In the genomic region with DNA sequence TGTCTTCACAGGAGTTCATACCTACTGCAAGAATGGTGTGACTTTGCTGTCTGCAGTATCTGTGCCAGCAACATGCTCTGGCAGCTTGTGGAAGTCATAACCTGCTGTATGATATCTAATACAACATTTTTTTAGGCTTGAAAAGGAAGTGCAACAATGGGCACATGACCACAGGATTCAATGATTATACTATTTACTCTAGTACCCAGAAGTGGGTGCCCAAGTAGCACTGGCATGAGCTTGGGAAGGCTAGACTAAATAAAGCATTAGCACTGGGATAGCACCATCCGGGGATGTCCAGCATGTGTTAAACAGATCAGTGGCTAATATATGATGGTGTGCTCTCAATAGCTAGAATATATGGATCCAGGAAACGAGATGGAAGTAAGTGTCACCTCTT, we compare ENCODE assay signal across 28 cellular contexts.
"Had no signal": no experiment of that assay in that cellular context is flagged by ENCODE, and none has a peak within 500 bp of the region (broad histone marks: within the 10 kb centered on the region; RNA-seq: fewer than 3 reads in every experiment).

No MANE protein-coding gene starts in this region.

- H3K4me1 Mint-ChIP-seq: activated CD4-positive, alpha-beta memory T cell treated with anti-CD3 and anti-CD28 coated beads, Interleukin-2, amount 10 ng/mL, durations not matched to agents 7 days and 5 days; activated CD4-positive, alpha-beta T cell treated with anti-CD3 and anti-CD28 coated beads, Interleukin-2, amount 10 ng/mL, durations not matched to agents 7 days and 5 days; activated T-helper 17 cell treated with anti-CD3 and anti-CD28 coated beads, Interleukin-2, amount 50 U/mL, for 72 hours; T-cell had no signal

- H3K4me3 ChIP-seq: MG63, SK-N-MC had no signal

- H3K9me3 Mint-ChIP-seq: activated CD4-positive, alpha-beta memory T cell treated with anti-CD3 and anti-CD28 coated beads, Interleukin-2, amount 10 ng/mL, durations not matched to agents 7 days and 5 days; activated CD4-positive, alpha-beta T cell treated with anti-CD3 and anti-CD28 coated beads, Interleukin-2, amount 10 ng/mL, durations not matched to agents 7 days and 5 days; activated naive CD4-positive, alpha-beta T cell treated with anti-CD3 and anti-CD28 coated beads for 36 hours; activated T-helper 17 cell treated with anti-CD3 and anti-CD28 coated beads, Interleukin-2, amount 50 U/mL, for 72 hours; T-cell had no signal

- H3K4me3 Mint-ChIP-seq: activated CD4-positive, alpha-beta memory T cell treated with anti-CD3 and anti-CD28 coated beads, Interleukin-2, amount 10 ng/mL, durations not matched to agents 7 days and 5 days; activated CD4-positive, alpha-beta T cell treated with anti-CD3 and anti-CD28 coated beads, Interleukin-2, amount 10 ng/mL, durations not matched to agents 7 days and 5 days; activated naive CD4-positive, alpha-beta T cell treated with anti-CD3 and anti-CD28 coated beads for 36 hours; activated naive CD8-positive, alpha-beta T cell; activated T-helper 17 cell treated with anti-CD3 and anti-CD28 coated beads, Interleukin-2, amount 50 U/mL, for 72 hours; T-cell had no signal

- H3K36me3 ChIP-seq: MG63 had no signal

- H3K36me3 Mint-ChIP-seq: activated naive CD8-positive, alpha-beta T cell; T-cell had no signal

- H3K27me3 Mint-ChIP-seq: activated CD4-positive, alpha-beta T cell treated with anti-CD3 and anti-CD28 coated beads, Interleukin-2, amount 10 ng/mL, durations not matched to agents 7 days and 5 days; activated naive CD8-positive, alpha-beta T cell had no signal

- DNase-seq: activated CD4-positive, alpha-beta memory T cell treated with anti-CD3 and anti-CD28 coated beads, Interleukin-2, amount 10 ng/mL, durations not matched to agents 7 days and 5 days; activated CD4-positive, alpha-beta T cell treated with anti-CD3 and anti-CD28 coated beads, Interleukin-2, amount 10 ng/mL, durations not matched to agents 7 days and 5 days; activated CD4-positive, CD25-positive, alpha-beta regulatory T cell; activated gamma-delta T cell; activated naive CD4-positive, alpha-beta T cell treated with anti-CD3 and anti-CD28 coated beads for 36 hours; activated T-cell treated with anti-CD3 and anti-CD28 coated beads for 4 hours; activated T-cell treated with anti-CD3 and anti-CD28 coated beads, Interleukin-2, amount 50 U/mL, for 48 hours; anterior cingulate cortex; caudate nucleus; KG1; MG63; NCI-H1105; NCI-H1436 treated with DMSO at 0.1 percent for 48 hours; NCI-H187; NCI-H2171; NCI-H2227 treated with DMSO at 0.1 percent for 48 hours; NCI-H446 treated with DMSO at 0.1 percent for 48 hours; NCI-H524 treated with DMSO at 0.1 percent for 48 hours; NCI-H748 treated with DMSO at 0.1 percent for 48 hours; T-cell; T-helper 2 cell; T1000 had no signal

- H3K27me3 ChIP-seq: MG63 had no signal

- H3K27ac Mint-ChIP-seq: activated CD4-positive, alpha-beta memory T cell treated with anti-CD3 and anti-CD28 coated beads, Interleukin-2, amount 10 ng/mL, durations not matched to agents 7 days and 5 days; activated CD4-positive, alpha-beta T cell treated with anti-CD3 and anti-CD28 coated beads, Interleukin-2, amount 10 ng/mL, durations not matched to agents 7 days and 5 days; activated naive CD4-positive, alpha-beta T cell treated with anti-CD3 and anti-CD28 coated beads for 36 hours; activated naive CD8-positive, alpha-beta T cell; activated T-helper 17 cell treated with anti-CD3 and anti-CD28 coated beads, Interleukin-2, amount 50 U/mL, for 72 hours; T-cell had no signal

- ATAC-seq: activated T-helper 17 cell treated with anti-CD3 and anti-CD28 coated beads, Interleukin-2, amount 50 U/mL, for 72 hours; Panc1; Right ventricle myocardium inferior; T-cell had no signal

- H3K9me3 ChIP-seq: MG63 had no signal

- H3K27ac ChIP-seq: SK-N-MC, VCaP had no signal
